8 cellular contexts compared by ENCODE assay signal in genomic region chr14:105067140-105067968, GRCh38. TPM values are rescaled to one million over a fixed set of nuclear protein-coding genes. Genes with fewer than 3 reads are reported as not detected.
A peak's percentile ranks its signal among the peaks of the same experiment; 100 is the strongest.
DNase-seq lines count a peak whose midpoint lies in the region; ATAC-seq and TF ChIP-seq lines count a peak whose summit lies in the region.

No MANE protein-coding gene starts in this region.

- H2AFZ ChIP-seq in MM.1S (ENCODE audit: low read length): no peak overlapping the region
- peak overlapping the region; percentile 15 for H2AFZ ChIP-seq in mesenchymal stem cell (ENCODE audit: low read depth, low read length)

- H3F3A ChIP-seq in MM.1S (ENCODE audit: insufficient read depth, low read length): no peaks in the 10 kb centered on the region

- H3K4me3 Mint-ChIP-seq in activated T-cell treated with anti-CD3 and anti-CD28 coated beads, Interleukin-2, amount 50 U/mL, for 4 hours: peak overlapping the region; percentile 73
- H3K4me3 Mint-ChIP-seq in WTC11: no peak overlapping the region

- no peaks in the 10 kb centered on the region for H3K27me3 Mint-ChIP-seq in activated T-cell treated with anti-CD3 and anti-CD28 coated beads, Interleukin-2, amount 50 U/mL, for 4 hours (ENCODE audit: low read depth)
- H3K27me3 Mint-ChIP-seq in WTC11 (ENCODE audit: low read depth): no peaks in the 10 kb centered on the region

- DNase-seq in AG20443 (ENCODE audit: low spot score) (peak; percentile 43), MM.1S (peak; percentile 18), mesenchymal stem cell (peak; percentile 25), WTC11 (ENCODE audit: low spot score) (no peak), NCI-H446 (lab: John Stamatoyannopoulos, UW) (no peak), NCI-H510A (lab: John Stamatoyannopoulos, UW) (no peak)
- peak; percentile 58 for DNase-seq in activated T-cell treated with anti-CD3 and anti-CD28 coated beads, Interleukin-2, amount 50 U/mL, for 4 hours

- H3K23ac ChIP-seq in mesenchymal stem cell (ENCODE audit: low read length in 2 of 2): peak overlapping the region in 1 of 2 experiments; percentile 30

- H3K9me2 ChIP-seq in MM.1S (replicated peaks; ENCODE audit: insufficient read depth, low read length): no peaks in the 10 kb centered on the region

- H3K36me3 ChIP-seq in MM.1S (replicated peaks; ENCODE audit: insufficient read depth, low read length): no peaks in the 10 kb centered on the region
- H3K36me3 ChIP-seq in mesenchymal stem cell (ENCODE audit: control insufficient read depth in 1 of 2, insufficient read depth in 2 of 2, low read depth in 1 of 2, low read length in 2 of 2): no peaks in the 10 kb centered on the region

- WGBS in mesenchymal stem cell: 60% methylated on average over 17 of the region's 18 CpGs

- no peaks in the 10 kb centered on the region for H3K79me1 ChIP-seq in mesenchymal stem cell (replicated peaks; ENCODE audit: low read length, poor library complexity, severe bottlenecking)

- ATAC-seq in activated T-cell treated with anti-CD3 and anti-CD28 coated beads, Interleukin-2, amount 50 U/mL, for 4 hours: peak; percentile 22 to 42
- ATAC-seq in WTC11 (no peak), HG03457 (IDR thresholded peaks at IDR 0.05; ENCODE audit: unreplicated experiment) (no peak)

- no peak overlapping the region for H2BK120ac ChIP-seq in mesenchymal stem cell (ENCODE audit: low read depth, low read length)

- POLR2A ChIA-PET in WTC11 (lab: Charles Lee): no interaction called here

- H3K4me1 Mint-ChIP-seq in activated T-cell treated with anti-CD3 and anti-CD28 coated beads, Interleukin-2, amount 50 U/mL, for 4 hours (ENCODE audit: low read depth): peaks cover 78% of the 10 kb centered on the region
- H3K4me1 Mint-ChIP-seq in WTC11: no peaks in the 10 kb centered on the region

- H3K9me3 Mint-ChIP-seq in activated T-cell treated with anti-CD3 and anti-CD28 coated beads, Interleukin-2, amount 50 U/mL, for 4 hours: no peaks in the 10 kb centered on the region
- no peaks in the 10 kb centered on the region for H3K9me3 Mint-ChIP-seq in WTC11

- H2BK12ac ChIP-seq in mesenchymal stem cell (ENCODE audit: low read length in 2 of 2): peak overlapping the region in 1 of 2 experiments; percentile 49

- no peak overlapping the region for H2AK5ac ChIP-seq in mesenchymal stem cell (ENCODE audit: low read length, severe bottlenecking)

- peak overlapping the region; percentile 8 to 75 for H3K18ac ChIP-seq in mesenchymal stem cell (ENCODE audit: low read depth in 1 of 2, low read length in 2 of 2)

- H3K4me2 ChIP-seq in MM.1S (ENCODE audit: low read depth, low read length): no peak overlapping the region
- H3K4me2 ChIP-seq in mesenchymal stem cell (ENCODE audit: low read length, poor library complexity, severe bottlenecking): no peak overlapping the region

- no peak overlapping the region for H2BK15ac ChIP-seq in mesenchymal stem cell (ENCODE audit: low read depth, poor library complexity, severe bottlenecking)

- CTCF ChIA-PET in WTC11 (lab: Charles Lee): interaction anchor here (0.9 to 1.5 kb wide), 4 partner anchors 22 to 134 kb away, joined by 3 to 5 read pairs (median 4); no protein-coding TSS in a partner anchor

- no peak for TF ChIP-seq CTCF in MM.1S (IDR thresholded peaks at IDR 0.05; ENCODE audit: low read length)
- no peak for TF ChIP-seq CTCF in WTC11 (IDR thresholded peaks at IDR 0.05)

- H3K4me3 ChIP-seq in MM.1S (ENCODE audit: low read length) (no peak overlapping the region), mesenchymal stem cell (ENCODE audit: insufficient read depth in 1 of 2, low read depth in 1 of 2, low read length in 2 of 2) (no peak overlapping the region)

- H3K36me3 Mint-ChIP-seq in activated T-cell treated with anti-CD3 and anti-CD28 coated beads, Interleukin-2, amount 50 U/mL, for 4 hours (ENCODE audit: insufficient read depth): peaks cover 1% of the 10 kb centered on the region
- no peaks in the 10 kb centered on the region for H3K36me3 Mint-ChIP-seq in WTC11

- no peaks in the 10 kb centered on the region for H3K9me3 ChIP-seq in MM.1S (replicated peaks; ENCODE audit: insufficient read depth, low read length)
- H3K9me3 ChIP-seq in mesenchymal stem cell (ENCODE audit: control insufficient read depth, low read length): no peaks in the 10 kb centered on the region

- peaks cover 13% of the 10 kb centered on the region for H3K79me2 ChIP-seq in MM.1S (ENCODE audit: low read length)

- no peaks in the 10 kb centered on the region for H4K20me1 ChIP-seq in MM.1S (ENCODE audit: insufficient read depth, low read length)

- peak overlapping the region in 1 of 2 experiments; percentile 83 for H3K14ac ChIP-seq in mesenchymal stem cell (ENCODE audit: low read length in 2 of 2)

- H3K27me3 ChIP-seq in MM.1S (replicated peaks; ENCODE audit: insufficient read depth, low read length) (peaks cover 11% of the 10 kb centered on the region; the same call in 1 of the 2 replicates), mesenchymal stem cell (ENCODE audit: control insufficient read depth in 1 of 2, insufficient read depth in 1 of 2, low read length in 2 of 2) (peaks cover 0 to 7% of the 10 kb centered on the region in 2 experiments)

- peak overlapping the region; percentile 5 for H4K8ac ChIP-seq in mesenchymal stem cell (ENCODE audit: low read length)

- H4K91ac ChIP-seq in mesenchymal stem cell (ENCODE audit: low read length): peak overlapping the region; percentile 81

- H3K4me1 ChIP-seq in MM.1S (ENCODE audit: low read length) (peaks cover 26% of the 10 kb centered on the region), mesenchymal stem cell (ENCODE audit: control insufficient read depth, insufficient read depth, low read depth, low read length) (peaks cover 24% of the 10 kb centered on the region)

- H3K27ac Mint-ChIP-seq in WTC11: no peak overlapping the region

- H2BK5ac ChIP-seq in mesenchymal stem cell (ENCODE audit: low read depth, low read length, poor library complexity, severe bottlenecking): no peak overlapping the region

- H3K27ac ChIP-seq in MM.1S (ENCODE audit: low read length) (no peak overlapping the region), mesenchymal stem cell (ENCODE audit: low read length, poor library complexity, severe bottlenecking) (no peak overlapping the region)

- H3K9ac ChIP-seq in MM.1S (ENCODE audit: low read length): no peak overlapping the region
- H3K9ac ChIP-seq in mesenchymal stem cell (ENCODE audit: low read length): no peak overlapping the region

- no peak overlapping the region for H3K4ac ChIP-seq in mesenchymal stem cell (ENCODE audit: low read depth in 1 of 2, low read length in 2 of 2)

TF ChIP-seq in WTC11, 78 proteins besides CTCF, POLR2A, EP300 and RAD21:
- TF ChIP-seq NR3C1 (CRISPR knock-in tag; conservative IDR thresholded peaks at IDR 0.05; ENCODE audit: low read depth) (no peak), CREB1 (CRISPR knock-in tag; IDR thresholded peaks at IDR 0.05) (no peak), ATF3 (CRISPR knock-in tag; conservative IDR thresholded peaks at IDR 0.05) (no peak), USF2 (CRISPR knock-in tag; IDR thresholded peaks at IDR 0.05) (no peak)

RNA-seq across cellular contexts. Expression of gene GPR132, which starts 2.1 kb away (rescaled TPM):
- 10 to 100 TPM; 14.6 to 18.4 (median 16.8) TPM for total RNA-seq in activated T-cell treated with anti-CD3 and anti-CD28 coated beads, Interleukin-2, amount 50 U/mL, for 4 hours
- 0.03 TPM for polyA plus RNA-seq in mesenchymal stem cell (2013, experiment 1 of 2)
- polyA plus RNA-seq in mesenchymal stem cell (2013, experiment 2 of 2): 0.01 TPM
- total RNA-seq in WTC11 (2021): 0.09 to 0.13 TPM in 2 of 3 replicates, not detected in the other

RNA-seq across cellular contexts. Expression of gene CDCA4, which starts 46.5 kb away (rescaled TPM):
- total RNA-seq in activated T-cell treated with anti-CD3 and anti-CD28 coated beads, Interleukin-2, amount 50 U/mL, for 4 hours: 10 to 100 TPM; 55.1 to 72.2 (median 58.3) TPM
- polyA plus RNA-seq in mesenchymal stem cell (2013, experiment 1 of 2): 8.8 TPM
- 8.9 TPM for polyA plus RNA-seq in mesenchymal stem cell (2013, experiment 2 of 2)
- 55.9 to 63.3 TPM (median 58.3 TPM) in 3 replicates for total RNA-seq in WTC11 (2021)

Comparison
In these comparisons a context has a peak if more than half of its experiments do, and no peak if none do; other contexts are left out.
1. DNase-seq: peak in AG20443 (single experiment), MM.1S (single experiment), activated T-cell treated with anti-CD3 and anti-CD28 coated beads, Interleukin-2, amount 50 U/mL, for 4 hours (single experiment) and mesenchymal stem cell (single experiment); none in WTC11 (single experiment), NCI-H446 (0 of 2) and NCI-H510A (single experiment).
2. ATAC-seq: peak in activated T-cell treated with anti-CD3 and anti-CD28 coated beads, Interleukin-2, amount 50 U/mL, for 4 hours (2 of 2); none in WTC11 (single experiment) and HG03457 (single experiment).
3. RNA of gene GPR132, which starts 2.1 kb away (total RNA-seq): 14.6 to 18.4 TPM in activated T-cell treated with anti-CD3 and anti-CD28 coated beads, Interleukin-2, amount 50 U/mL, for 4 hours; 0.09 to 0.13 TPM in WTC11; every median in the first group is over 10 times any median in the second.